26 cellular contexts compared by ENCODE assay signal in the genomic region with DNA sequence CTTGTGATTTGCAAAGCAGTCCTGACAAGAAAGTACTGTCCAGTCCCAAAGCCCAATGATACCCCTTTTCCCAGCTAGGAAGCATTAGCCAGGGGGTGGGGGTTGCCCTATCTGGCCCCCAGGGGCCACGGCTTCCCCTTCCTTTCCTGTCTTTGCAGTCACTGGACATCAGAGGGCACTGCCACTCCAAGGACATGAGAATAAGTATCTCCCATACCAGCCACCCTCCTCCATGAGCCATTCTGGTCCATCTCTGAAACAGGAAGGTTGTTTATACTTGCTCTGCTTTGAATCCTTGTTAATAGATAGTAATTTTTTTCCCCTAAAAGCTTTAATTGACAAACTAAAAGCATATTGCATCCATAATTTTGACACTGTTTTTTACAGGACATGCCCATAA. TPM values are rescaled to one million over a fixed set of nuclear protein-coding genes. Genes with fewer than 3 reads are reported as not detected.
A peak's percentile ranks its signal among the peaks of the same experiment; 100 is the strongest.
DNase-seq lines count a peak whose midpoint lies in the region; ATAC-seq, FAIRE-seq and TF ChIP-seq lines count a peak whose summit lies in the region.
"Had no signal": no experiment of that assay in that cellular context is flagged by ENCODE, and none has a peak within 500 bp of the region (broad histone marks: within the 10 kb centered on the region; RNA-seq: fewer than 3 reads in every experiment).

No MANE protein-coding gene starts in this region.

- no peak for TF ChIP-seq EP300 in HepG2 (IDR thresholded peaks at IDR 0.05; ENCODE audit: low read depth in 2 of 2, low read length in 2 of 2)
- no peak for TF ChIP-seq EP300 in HepG2 (CRISPR knock-in tag; IDR thresholded peaks at IDR 0.05; ENCODE audit: borderline replicate concordance)
- no peak for TF ChIP-seq EP300 in K562 (IDR thresholded peaks at IDR 0.05; ENCODE audit: low read length)

- H3K9ac ChIP-seq in HepG2 (ENCODE audit: insufficient read depth, low read depth, low read length) = no peak overlapping the region
- H3K9ac ChIP-seq in K562 (ENCODE audit: insufficient read depth in 1 of 2, low read depth in 2 of 2, low read length in 2 of 2) = no peak overlapping the region
- H3K9ac ChIP-seq: BLaER1 treated with 17β-estradiol and CSF1 and Interleukin-3, amounts not matched to agents 10 nM and 100 nM had no signal

- in situ Hi-C loops in HepG2 (cut with HindIII; ENCODE audit: extremely low pct_ligation_motif_present, low pct_unique_long_range_greater_than_20kb) = no loop called here
- in situ Hi-C loops in K562 (cut with MboI) = no loop called here

- H2AFZ ChIP-seq in HepG2 (ENCODE audit: low read length) = no peak overlapping the region
- H2AFZ ChIP-seq in K562 (ENCODE audit: low read depth, low read length) = no peak overlapping the region

- no peak for DNase-seq in HepG2 (ENCODE audit: low spot score)
- DNase-seq in right lobe of liver = no peak
- DNase-seq in K562 (ENCODE audit: extremely low read depth in 1 of 4, low spot score in 3 of 4) = no peak
- DNase-seq in memory B cell (ENCODE audit: low spot score in 2 of 2) = no peak
- DNase-seq in chondrocyte (ENCODE audit: low spot score) = no peak
- DNase-seq in mucosa of descending colon = no peak
- DNase-seq: AML-193; CD4-positive, alpha-beta T cell; COR-L47; DMS53; H7; KG1; MG63; NCI-H1105 treated with DMSO at 0.1 percent for 48 hours; NCI-H146; NCI-H2029; NCI-H446; NCI-H526; SHP77 had no signal

- H3K27ac ChIP-seq in HepG2 (ENCODE audit: extremely low read length, insufficient read depth, low read length) (no peak overlapping the region), right lobe of liver (no peak overlapping the region), K562 (ENCODE audit: extremely low read depth, low read depth, low read length) (no peak overlapping the region)
- H3K27ac ChIP-seq: BLaER1 treated with 17β-estradiol and CSF1 and Interleukin-3, amounts not matched to agents 10 nM and 100 nM; RWPE1; SK-N-MC had no signal

- TF ChIP-seq CTCF in HepG2 (CRISPR knock-in tag; IDR thresholded peaks at IDR 0.05) (no peak), right lobe of liver (IDR thresholded peaks at IDR 0.05) (no peak), K562 (IDR thresholded peaks at IDR 0.05 in 2 of 3, conservative IDR thresholded peaks at IDR 0.05 in 1 of 3; ENCODE audit: insufficient read depth in 2 of 3, low read depth in 1 of 3, low read length in 3 of 3) (peak in 2 of 3 experiments; percentile 15 to 17; a peak in 1 of 6 replicates), chondrocyte (IDR thresholded peaks at IDR 0.05) (no peak), mucosa of descending colon (IDR thresholded peaks at IDR 0.05) (no peak)

- TF ChIP-seq POLR2A in HepG2 (IDR thresholded peaks at IDR 0.05; ENCODE audit: insufficient read depth in 1 of 2, low read depth in 2 of 2, low read length in 2 of 2) (no peak), right lobe of liver (IDR thresholded peaks at IDR 0.05) (no peak), K562 (conservative IDR thresholded peaks at IDR 0.05) (no peak)

- peaks cover 21 to 65% of the 10 kb centered on the region in 2 experiments; a peak in 4 of 5 replicates for H3K36me3 ChIP-seq in HepG2 (replicated peaks in 1 of 2; ENCODE audit: control insufficient read depth in 1 of 2, insufficient read depth in 2 of 2, low read length in 2 of 2)
- peaks cover 0 to 23% (median 10%) of the 10 kb centered on the region in 4 donors for H3K36me3 ChIP-seq in right lobe of liver
- peaks cover 74% of the 10 kb centered on the region for H3K36me3 ChIP-seq in K562 (ENCODE audit: control insufficient read depth, insufficient read depth, low read length)
- H3K36me3 ChIP-seq in mucosa of descending colon (ENCODE audit: low read depth) = no peaks in the 10 kb centered on the region

- H3K4me3 Mint-ChIP-seq in memory B cell = no peak overlapping the region
- no peak overlapping the region for H3K4me3 Mint-ChIP-seq in chondrocyte (ENCODE audit: unreplicated experiment)
- H3K4me3 Mint-ChIP-seq: CD4-positive, alpha-beta T cell had no signal

- TF ChIP-seq RAD21 in HepG2 (CRISPR knock-in tag; IDR thresholded peaks at IDR 0.05) = no peak
- peak in 1 of 2 experiments; percentile 16; a peak in 2 of 4 replicates for TF ChIP-seq RAD21 in K562 (CRISPR knock-in tag; conservative IDR thresholded peaks at IDR 0.05 in 1 of 2, IDR thresholded peaks at IDR 0.05 in 1 of 2)

- BruUV-seq in HepG2 (replicated peaks; lab: Mats Ljungman, UMichigan) = no TSS peak
- BruUV-seq in K562 (replicated peaks; lab: Mats Ljungman, UMichigan) = no TSS peak

- H3K79me2 ChIP-seq in HepG2 (ENCODE audit: insufficient read depth, low read length) (no peaks in the 10 kb centered on the region), K562 (ENCODE audit: control insufficient read depth, insufficient read depth, low read length) (no peaks in the 10 kb centered on the region)

- POLR2A ChIA-PET in HepG2 (lab: Yijun Ruan, JAX) (no interaction called here), K562 (lab: Yijun Ruan, JAX) (interaction anchor here (0.8 to 1.1 kb wide), 2 partner anchors 9 to 251 kb away, joined by 3 to 6 read pairs; no protein-coding TSS in a partner anchor)

- intact Hi-C loops in HepG2 (cut with micrococcal nuclease; ENCODE audit: unreplicated experiment) = no loop called here
- intact Hi-C loops in right lobe of liver (cut with DNase I) = no loop called here
- intact Hi-C loops in K562 (cut with micrococcal nuclease) = no loop called here
- intact Hi-C loops in mucosa of descending colon (cut with DNase I, micrococcal nuclease) = no loop called here

- H3K27ac Mint-ChIP-seq in memory B cell (peak overlapping the region; percentile 32), chondrocyte (ENCODE audit: unreplicated experiment) (no peak overlapping the region)
- H3K27ac Mint-ChIP-seq: CD4-positive, alpha-beta T cell had no signal

- H3K9me3 ChIP-seq in HepG2 (ENCODE audit: low read length) (no peaks in the 10 kb centered on the region), right lobe of liver (no peaks in the 10 kb centered on the region), K562 (replicated peaks; ENCODE audit: control insufficient read depth, insufficient read depth, low read depth, low read length) (no peaks in the 10 kb centered on the region), mucosa of descending colon (no peaks in the 10 kb centered on the region)
- H3K9me3 ChIP-seq: BLaER1 treated with 17β-estradiol and CSF1 and Interleukin-3, amounts not matched to agents 10 nM and 100 nM; MG63 had no signal

- no peaks in the 10 kb centered on the region for H3K27me3 Mint-ChIP-seq in memory B cell
- no peaks in the 10 kb centered on the region for H3K27me3 Mint-ChIP-seq in chondrocyte (ENCODE audit: low read depth)
- H3K27me3 Mint-ChIP-seq: CD4-positive, alpha-beta T cell had no signal

- no peak overlapping the region for H3K4me3 ChIP-seq in HepG2 (replicated peaks in 1 of 3; ENCODE audit: insufficient read depth in 1 of 3, low read depth in 2 of 3, low read length in 3 of 3)
- H3K4me3 ChIP-seq in right lobe of liver = no peak overlapping the region
- H3K4me3 ChIP-seq in K562 = no peak overlapping the region
- no peak overlapping the region for H3K4me3 ChIP-seq in mucosa of descending colon
- H3K4me3 ChIP-seq: BLaER1 treated with 17β-estradiol and CSF1 and Interleukin-3, amounts not matched to agents 10 nM and 100 nM; MG63; SK-N-MC had no signal

- H3K4me1 Mint-ChIP-seq in memory B cell (peaks cover 4% of the 10 kb centered on the region), chondrocyte (ENCODE audit: low read depth) (peaks cover 6% of the 10 kb centered on the region)

- no peaks in the 10 kb centered on the region for H3K9me3 Mint-ChIP-seq in memory B cell
- no peaks in the 10 kb centered on the region for H3K9me3 Mint-ChIP-seq in chondrocyte (ENCODE audit: low read depth)
- H3K9me3 Mint-ChIP-seq: CD4-positive, alpha-beta T cell had no signal

- no peaks in the 10 kb centered on the region for H3K27me3 ChIP-seq in HepG2 (ENCODE audit: control insufficient read depth in 1 of 2, insufficient read depth in 2 of 2, low read length in 2 of 2)
- H3K27me3 ChIP-seq in right lobe of liver = no peaks in the 10 kb centered on the region
- no peaks in the 10 kb centered on the region for H3K27me3 ChIP-seq in K562 (ENCODE audit: control insufficient read depth in 2 of 2, insufficient read depth in 2 of 2, low read length in 2 of 2)
- H3K27me3 ChIP-seq: BLaER1 treated with 17β-estradiol and CSF1 and Interleukin-3, amounts not matched to agents 10 nM and 100 nM; MG63 had no signal

- H3K4me2 ChIP-seq in HepG2 (ENCODE audit: low read depth, low read length) = no peak overlapping the region
- no peak overlapping the region for H3K4me2 ChIP-seq in K562 (ENCODE audit: insufficient read depth, low read length)
- H3K4me2 ChIP-seq: BLaER1 treated with 17β-estradiol and CSF1 and Interleukin-3, amounts not matched to agents 10 nM and 100 nM had no signal

- H4K20me1 ChIP-seq in HepG2 (ENCODE audit: insufficient read depth, low read length) = no peaks in the 10 kb centered on the region
- no peaks in the 10 kb centered on the region; the same call in 1 of the 2 replicates for H4K20me1 ChIP-seq in K562 (replicated peaks; ENCODE audit: control insufficient read depth, insufficient read depth, low read length)

- ATAC-seq in HepG2 (no peak), right lobe of liver (no peak), K562 (no peak), memory B cell (ENCODE audit: low read depth) (no peak), GM18502 (IDR thresholded peaks at IDR 0.05; ENCODE audit: poor library complexity, unreplicated experiment) (no peak), mucosa of descending colon (no peak)
- ATAC-seq: Panc1 had no signal

- peaks cover 10% of the 10 kb centered on the region for H3K9me1 ChIP-seq in K562 (ENCODE audit: control insufficient read depth, insufficient read depth, low read length)

- peaks cover 51% of the 10 kb centered on the region for H3K36me3 Mint-ChIP-seq in memory B cell
- H3K36me3 Mint-ChIP-seq in chondrocyte (ENCODE audit: low read depth) = peaks cover 30% of the 10 kb centered on the region

- FAIRE-seq in HepG2 (lab: Jason Lieb, UNC) (no peak), K562 (lab: Jason Lieb, UNC) (no peak)
- FAIRE-seq: A204.1, HTR-8/SVneo had no signal

- peaks cover 17% of the 10 kb centered on the region for H3K4me1 ChIP-seq in HepG2 (ENCODE audit: insufficient read depth, low read length)
- H3K4me1 ChIP-seq in right lobe of liver = peaks cover 0 to 16% (median 6%) of the 10 kb centered on the region in 4 donors
- H3K4me1 ChIP-seq in K562 (replicated peaks in 1 of 2; ENCODE audit: control insufficient read depth in 2 of 2, insufficient read depth in 2 of 2, low read length in 2 of 2) = peaks cover 31 to 32% of the 10 kb centered on the region in 2 experiments
- H3K4me1 ChIP-seq in mucosa of descending colon (ENCODE audit: low read depth) = no peaks in the 10 kb centered on the region

- 75% methylated on average over 1 of the region's 1 CpG for WGBS in HepG2 (ENCODE audit: low lambda C conversion rate)
- no CpG with 5 or more reads among the region's 1 CpG for WGBS in right lobe of liver (ENCODE audit: insufficient coverage, low coverage, low lambda C conversion rate, missing lambda C conversion rate)
- 73% methylated on average over 1 of the region's 1 CpG for WGBS in K562 (ENCODE audit: insufficient coverage, low coverage, missing lambda C conversion rate)

- CTCF ChIA-PET in HepG2 (lab: Yijun Ruan, JAX; ENCODE audit: low intra/inter-chr PET ratio, low total read pairs) = no interaction called here
- CTCF ChIA-PET in K562 (lab: Yijun Ruan, JAX; ENCODE audit: low intra/inter-chr PET ratio) = no interaction called here

RNA-seq across cellular contexts. Expression of gene RBM19, which starts 29.7 kb away (rescaled TPM):
- total RNA-seq in HepG2 (2016; rRNA removed; fragmentation: Illumina TruSeq; extraction: Trizol) (26.5 and 32.2 TPM in 2 replicates), right lobe of liver (10 to 100 TPM; 11.3 to 17.2 (median 14.2) TPM), K562 (2014; rRNA removed) (50.4 and 51.0 TPM in 2 replicates), K562 (2014; rRNA removed; fragmentation: Illumina TruSeq; extraction: Trizol) (30.9 and 34.5 TPM in 2 replicates), K562 (2015; rRNA removed; fragmentation: Illumina TruSeq; extraction: Trizol) (42.1 and 45.2 TPM in 2 replicates), K562 (2021) (51.5 and 58.4 TPM in 2 replicates), chondrocyte (16.2 to 20.2 TPM (median 18.6 TPM) in 3 replicates), mucosa of descending colon (10 to 100 TPM; 22.5 to 38.4 (median 32.9) TPM)
- total RNA-seq in HepG2 (2016; cell fraction: cytosol; rRNA removed; fragmentation: Illumina TruSeq; extraction: Trizol; ENCODE audit: low read depth) = 6.7 and 7.5 TPM in 2 replicates
- 24.9 and 31.0 TPM in 2 replicates for total RNA-seq in HepG2 (2016; cell fraction: insoluble cytoplasmic fraction; rRNA removed; fragmentation: Illumina TruSeq; extraction: Trizol)
- total RNA-seq in HepG2 (2016; cell fraction: membrane; rRNA removed; fragmentation: Illumina TruSeq; extraction: Trizol) = 8.3 and 8.9 TPM in 2 replicates
- total RNA-seq in HepG2 (2016; cell fraction: nucleus; rRNA removed; fragmentation: Illumina TruSeq; extraction: Trizol) = 34.8 and 41.6 TPM in 2 replicates
- polyA plus RNA-seq in HepG2 (2011; rRNA removed) (19.3 and 22.1 TPM in 2 replicates), K562 (2011; rRNA removed) (22.4 and 22.6 TPM in 2 replicates), K562 (2014; fragmentation: Illumina TruSeq; extraction: Trizol) (37.9 TPM in 2 replicates), K562 (2014; fragmentation: Nextera tagmentation; extraction: Ambion mirVana) (10 to 100 TPM; 16.0 to 19.5 TPM), K562 (2014; rRNA removed) (49.7 and 53.4 TPM in 2 replicates)
- 9.7 and 13.0 TPM in 2 replicates for polyA plus RNA-seq in HepG2 (2011; cell fraction: cytosol; rRNA removed)
- polyA plus RNA-seq in HepG2 (2011; cell fraction: nucleus; rRNA removed) = 84.7 and 92.9 TPM in 2 replicates
- 19.5 and 21.4 TPM in 2 replicates for polyA plus RNA-seq in HepG2 (2012)
- 2.5 and 2.9 TPM in 2 replicates for polyA plus RNA-seq in HepG2 (2016; cell fraction: cytosol; fragmentation: Illumina TruSeq; extraction: Trizol; ENCODE audit: low read depth)
- polyA plus RNA-seq in HepG2 (2016; cell fraction: insoluble cytoplasmic fraction; fragmentation: Illumina TruSeq; extraction: Trizol; ENCODE audit: low read depth) = 23.1 and 25.3 TPM in 2 replicates
- polyA plus RNA-seq in HepG2 (2016; cell fraction: membrane; fragmentation: Illumina TruSeq; extraction: Trizol; ENCODE audit: low read depth) = 4.5 and 5.7 TPM in 2 replicates
- 64.2 and 66.3 TPM in 2 replicates for polyA plus RNA-seq in HepG2 (2016; cell fraction: nucleus; fragmentation: Illumina TruSeq; extraction: Trizol; ENCODE audit: insufficient read depth, low read depth)
- 21.4 and 32.0 TPM in 2 replicates for polyA minus RNA-seq in HepG2 (2011; rRNA and poly(A)+ RNA removed; ENCODE audit: low replicate concordance)
- 13.6 and 13.7 TPM in 2 replicates for polyA minus RNA-seq in HepG2 (2011; cell fraction: cytosol; rRNA and poly(A)+ RNA removed)
- polyA minus RNA-seq in HepG2 (2011; cell fraction: nucleus; rRNA and poly(A)+ RNA removed) = 58.7 and 59.3 TPM in 2 replicates
- total RNA-seq in K562 (2011; cell fraction: chromatin; rRNA removed; ENCODE audit: low replicate concordance) = 62.4 and 97.5 TPM in 2 replicates
- total RNA-seq in K562 (2011; cell fraction: nucleolus; rRNA removed) = 44.2 and 51.4 TPM in 2 replicates
- total RNA-seq in K562 (2011; cell fraction: nucleoplasm; rRNA removed) = 50.4 and 55.4 TPM in 2 replicates
- 16.8 and 23.2 TPM in 2 replicates for polyA plus RNA-seq in K562 (2011; cell fraction: cytosol; rRNA removed)
- polyA plus RNA-seq in K562 (2011; cell fraction: nucleus; rRNA removed) = 63.1 and 103 TPM in 2 replicates
- polyA plus RNA-seq in K562 (2012) = 23.4 and 32.8 TPM in 2 replicates
- 26.9 and 34.1 TPM in 2 replicates for polyA minus RNA-seq in K562 (2011; rRNA and poly(A)+ RNA removed)
- 21.8 and 27.6 TPM in 2 replicates for polyA minus RNA-seq in K562 (2011; cell fraction: cytosol; rRNA and poly(A)+ RNA removed)
- polyA minus RNA-seq in K562 (2011; cell fraction: nucleus; rRNA and poly(A)+ RNA removed) = 41.9 and 53.0 TPM in 2 replicates

Comparison
In these comparisons a context has a peak if more than half of its experiments do, and no peak if none do; other contexts are left out.
1. CTCF ChIP-seq: peak in K562 (2 of 3); none in HepG2 (single experiment), right lobe of liver (0 of 4), chondrocyte (single experiment) and mucosa of descending colon (single experiment).
2. Of the 241 proteins assayed by ChIP-seq in both HepG2 and K562: peak only in HepG2: PATZ1; only in K562: CTCF; in both: none; in neither: 238; mixed calls (peak in some experiments, not most) for 1.